Comparison of ENCODE assay signal across 21 cellular contexts in genomic region chrX:68934922-68935321, GRCh38.
DNase-seq lines count a peak whose midpoint lies in the region; ATAC-seq and TF ChIP-seq lines count a peak whose summit lies in the region.
"Had no signal": no experiment of that assay in that cellular context is flagged by ENCODE, and none has a peak within 500 bp of the region (broad histone marks: within the 10 kb centered on the region; RNA-seq: fewer than 3 reads in every experiment).

No MANE protein-coding gene starts in this region.

- TF ChIP-seq POLR2A in transverse colon (IDR thresholded peaks at IDR 0.05) (no peak), prostate gland (IDR thresholded peaks at IDR 0.05) (no peak)

- no peak for DNase-seq in left ventricle myocardium inferior
- no peak for DNase-seq in heart right ventricle
- no peak for DNase-seq in epithelial cell of prostate (ENCODE audit: low read depth, low spot score)
- peak; percentile 38 for DNase-seq in posterior vena cava (ENCODE audit: low spot score)
- DNase-seq in transverse colon = peak; percentile 0
- DNase-seq in NCI-H2029 (lab: John Stamatoyannopoulos, UW) = no peak
- no peak for DNase-seq in prostate gland (ENCODE audit: low spot score)
- DNase-seq in caudate nucleus (lab: John Stamatoyannopoulos, UW) = no peak
- DNase-seq: CD4-positive, alpha-beta T cell; COR-L47; GM23248; H9; NCI-H1048; NCI-H1417; NCI-H1694; NCI-H2081; NCI-H2227 treated with DMSO at 0.1 percent for 48 hours; SK-N-SH had no signal

- in situ Hi-C loops in transverse colon (cut with MboI; ENCODE audit: low pct_ligation_motif_present in 1 of 4, low pct_unique_long_range_greater_than_20kb in 1 of 4, low sequenced_read_pairs in 3 of 4) = no loop called here

- 71 to 77% methylated on average over 6 of the region's 6 CpGs for WGBS in heart right ventricle, 2 donors
- WGBS in transverse colon (ENCODE audit: low coverage in 1 of 2), 2 donors = 81% methylated on average over 6 of the region's 6 CpGs; no CpG with 5 or more reads in 1 of the 2 donors
- 84% methylated on average over 4 of the region's 6 CpGs for WGBS in prostate gland

- H3K27me3 ChIP-seq in left ventricle myocardium inferior (ENCODE audit: low read depth) = no peaks in the 10 kb centered on the region
- H3K27me3 ChIP-seq in heart right ventricle = no peaks in the 10 kb centered on the region
- H3K27me3 ChIP-seq in transverse colon = no peaks in the 10 kb centered on the region
- H3K27me3 ChIP-seq in prostate gland (replicated peaks; ENCODE audit: insufficient read depth) = no peaks in the 10 kb centered on the region

- H3K4me3 ChIP-seq in left ventricle myocardium inferior (no peak overlapping the region), heart right ventricle (no peak overlapping the region), transverse colon (no peak overlapping the region), prostate gland (no peak overlapping the region)
- H3K4me3 ChIP-seq: BLaER1, GM23248 had no signal

- H3K4me1 ChIP-seq in left ventricle myocardium inferior (peaks cover 65% of the 10 kb centered on the region), heart right ventricle (peaks cover 0 to 71% (median 27%) of the 10 kb centered on the region in 9 donors), transverse colon (no peaks in the 10 kb centered on the region), prostate gland (replicated peaks) (no peaks in the 10 kb centered on the region)

- TF ChIP-seq CTCF in left ventricle myocardium inferior (IDR thresholded peaks at IDR 0.05; ENCODE audit: borderline replicate concordance) = no peak
- TF ChIP-seq CTCF in heart right ventricle (IDR thresholded peaks at IDR 0.05) = no peak
- TF ChIP-seq CTCF in transverse colon (IDR thresholded peaks at IDR 0.05) = no peak
- no peak for TF ChIP-seq CTCF in prostate gland (IDR thresholded peaks at IDR 0.05)

- TF ChIP-seq EP300 in transverse colon (IDR thresholded peaks at IDR 0.05; ENCODE audit: low read depth) = no peak

- H3K9me3 ChIP-seq in left ventricle myocardium inferior (replicated peaks) = no peaks in the 10 kb centered on the region
- H3K9me3 ChIP-seq in heart right ventricle = no peaks in the 10 kb centered on the region
- no peaks in the 10 kb centered on the region for H3K9me3 ChIP-seq in transverse colon
- H3K9me3 ChIP-seq in prostate gland = no peaks in the 10 kb centered on the region
- H3K9me3 ChIP-seq: BLaER1, SK-N-SH had no signal

- H3K36me3 ChIP-seq in left ventricle myocardium inferior = no peaks in the 10 kb centered on the region
- H3K36me3 ChIP-seq in heart right ventricle = no peaks in the 10 kb centered on the region
- no peaks in the 10 kb centered on the region for H3K36me3 ChIP-seq in transverse colon
- no peaks in the 10 kb centered on the region for H3K36me3 ChIP-seq in prostate gland
- H3K36me3 ChIP-seq: BLaER1 had no signal

- ATAC-seq in heart right ventricle = no peak
- ATAC-seq: Panc1 had no signal

- intact Hi-C loops in left ventricle myocardium inferior (cut with micrococcal nuclease) (no loop called here), heart right ventricle (cut with DNase I) (loop anchor here in 6 of 10 donors (5.0 to 10.0 kb wide), 4 partner anchors 38 to 103 kb away; no protein-coding TSS in a partner anchor), posterior vena cava (cut with DNase I) (no loop called here), transverse colon (cut with DNase I; ENCODE audit: low total_unique reads) (no loop called here), prostate gland (cut with DNase I) (no loop called here)

- peak overlapping the region; percentile 81 for H3K27ac ChIP-seq in left ventricle myocardium inferior (replicated peaks)
- peak overlapping the region in 5 of 10 donors; percentile 9 to 79 (median 41) for H3K27ac ChIP-seq in heart right ventricle
- H3K27ac ChIP-seq in epithelial cell of prostate = peak overlapping the region; percentile 83
- no peak overlapping the region for H3K27ac ChIP-seq in transverse colon
- H3K27ac ChIP-seq in prostate gland = no peak overlapping the region
- no peak overlapping the region for H3K27ac ChIP-seq in caudate nucleus (ENCODE audit: low read depth, low read length)
- H3K27ac ChIP-seq: BLaER1, GM23248, KMS-11 had no signal

Comparison
In these comparisons a context has a peak if more than half of its experiments do, and no peak if none do; other contexts are left out.
1. intact Hi-C loops: an anchor here in heart right ventricle (5.0 to 10.0 kb wide); none called in left ventricle myocardium inferior, posterior vena cava, transverse colon and prostate gland.
2. DNase-seq: peak in posterior vena cava (single experiment) and transverse colon (single experiment); none in left ventricle myocardium inferior (single experiment), heart right ventricle (0 of 2), epithelial cell of prostate (single experiment), NCI-H2029 (single experiment), prostate gland (single experiment) and caudate nucleus (0 of 61).
3. H3K27ac ChIP-seq: peak in left ventricle myocardium inferior (single experiment) and epithelial cell of prostate (single experiment); none in transverse colon (0 of 4), prostate gland (0 of 2) and caudate nucleus (single experiment).